ENCODE assay signal across 18 cellular contexts in genomic region chr2:168731002-168731401, GRCh38.
DNase-seq lines count a peak whose midpoint lies in the region; TF ChIP-seq lines count a peak whose summit lies in the region.
"Had no signal": no experiment of that assay in that cellular context is flagged by ENCODE, and none has a peak within 500 bp of the region (broad histone marks: within the 10 kb centered on the region; RNA-seq: fewer than 3 reads in every experiment).

No MANE protein-coding gene starts in this region.

- H3K4me3 ChIP-seq in mammary epithelial cell (replicated peaks in 1 of 3; ENCODE audit: insufficient read depth in 1 of 3, low read depth in 2 of 3, low read length in 3 of 3) = no peak overlapping the region
- H3K4me3 ChIP-seq: GM23338 had no signal

- H3K9ac ChIP-seq in mammary epithelial cell (ENCODE audit: insufficient read depth, low read length) = no peak overlapping the region

- TF ChIP-seq CTCF in MCF 10A (IDR thresholded peaks at IDR 0.05; ENCODE audit: unreplicated experiment) (no peak), mammary epithelial cell (conservative IDR thresholded peaks at IDR 0.05 in 1 of 2, IDR thresholded peaks at IDR 0.05 in 1 of 2; ENCODE audit: extremely low read depth in 1 of 2, insufficient read depth in 1 of 2, low read depth in 1 of 2, low read length in 2 of 2) (no peak)

- H3K27ac Mint-ChIP-seq in MCF 10A (ENCODE audit: low read depth, unreplicated experiment) = no peak overlapping the region
- H3K27ac Mint-ChIP-seq: B cell; CD4-positive, CD25-positive, alpha-beta regulatory T cell; CD8-positive, alpha-beta memory T cell had no signal

- DNase-seq in MCF 10A (ENCODE audit: unreplicated experiment) (peak; percentile 8), mammary epithelial cell (no peak), G401 (ENCODE audit: low spot score) (peak; percentile 28), myocyte (ENCODE audit: low read depth) (peak; percentile 25), NCI-H1930 (lab: John Stamatoyannopoulos, UW) (no peak), NCI-H748 (lab: John Stamatoyannopoulos, UW; ENCODE audit: unreplicated experiment) (no peak), posterior vena cava (ENCODE audit: low spot score) (no peak)
- DNase-seq: 8988T; C1 segment of cervical spinal cord; CD4-positive, CD25-positive, alpha-beta regulatory T cell; CD8-positive, alpha-beta memory T cell; DMS 273 treated with DMSO at 0.1 percent for 48 hours; DMS53; DND-41; HCEC 1CT had no signal

- WGBS in mammary epithelial cell (ENCODE audit: low coverage, missing lambda C conversion rate) = 35% methylated on average over 2 of the region's 2 CpGs

- no peak overlapping the region for H3K27ac ChIP-seq in mammary epithelial cell (ENCODE audit: insufficient read depth, low read depth, low read length)
- H3K27ac ChIP-seq: HL-60 had no signal

- no peaks in the 10 kb centered on the region for H3K27me3 Mint-ChIP-seq in MCF 10A (ENCODE audit: insufficient read depth, unreplicated experiment)
- H3K27me3 Mint-ChIP-seq: B cell; CD4-positive, CD25-positive, alpha-beta regulatory T cell had no signal

- BruUV-seq in MCF 10A (replicated peaks; lab: Mats Ljungman, UMichigan) (no TSS peak), mammary epithelial cell (replicated peaks; lab: Mats Ljungman, UMichigan) (no TSS peak)

- H3K36me3 Mint-ChIP-seq in MCF 10A (ENCODE audit: insufficient read depth, unreplicated experiment) = peaks cover 20% of the 10 kb centered on the region
- H3K36me3 Mint-ChIP-seq: CD4-positive, CD25-positive, alpha-beta regulatory T cell had no signal

- H2AFZ ChIP-seq in mammary epithelial cell (ENCODE audit: low read depth, low read length) = no peak overlapping the region
- H2AFZ ChIP-seq: GM23338 had no signal

- H3K9me3 ChIP-seq in mammary epithelial cell (replicated peaks; ENCODE audit: insufficient read depth, low read length) = no peaks in the 10 kb centered on the region

- no peak overlapping the region for H3K4me2 ChIP-seq in mammary epithelial cell (ENCODE audit: insufficient read depth, low read depth, low read length)

- intact Hi-C loops in MCF 10A (cut with micrococcal nuclease) (no loop called here), mammary epithelial cell (cut with micrococcal nuclease) (no loop called here), posterior vena cava (cut with DNase I) (no loop called here)

- in situ Hi-C loops in mammary epithelial cell (cut with MboI; ENCODE audit: low sequenced_read_pairs in 2 of 2) = no loop called here
- in situ Hi-C loops in G401 (cut with HindIII; ENCODE audit: low sequenced_read_pairs) = no loop called here

- no peaks in the 10 kb centered on the region for H4K20me1 ChIP-seq in mammary epithelial cell (ENCODE audit: insufficient read depth, low read length)

- CTCF ChIA-PET in MCF 10A (lab: Yijun Ruan, JAX) = no interaction called here
- CTCF ChIA-PET in mammary epithelial cell (lab: Charles Lee; ENCODE audit: low non-redundant PET) = no interaction called here

- dilution Hi-C loops in mammary epithelial cell (cut with HindIII; ENCODE audit: low sequenced_read_pairs) = no loop called here

- no peak overlapping the region for H3K4me3 Mint-ChIP-seq in MCF 10A (ENCODE audit: unreplicated experiment)
- H3K4me3 Mint-ChIP-seq: B cell; CD4-positive, CD25-positive, alpha-beta regulatory T cell; CD8-positive, alpha-beta memory T cell; GM23338 had no signal

- peaks cover 16% of the 10 kb centered on the region for H3K4me1 Mint-ChIP-seq in MCF 10A (ENCODE audit: insufficient read depth, unreplicated experiment)
- H3K4me1 Mint-ChIP-seq: B cell; CD4-positive, CD25-positive, alpha-beta regulatory T cell; CD8-positive, alpha-beta memory T cell had no signal

- H3K9me3 Mint-ChIP-seq in MCF 10A (ENCODE audit: unreplicated experiment) = no peaks in the 10 kb centered on the region
- H3K9me3 Mint-ChIP-seq: CD4-positive, CD25-positive, alpha-beta regulatory T cell; CD8-positive, alpha-beta memory T cell; GM23338 had no signal

- POLR2A ChIA-PET in MCF 10A (lab: Yijun Ruan, JAX) = interaction anchor here (1.5 kb wide), 1 partner anchor 10 kb away, joined by 4 read pairs; no protein-coding TSS in a partner anchor

- no peaks in the 10 kb centered on the region for H3K79me2 ChIP-seq in mammary epithelial cell (ENCODE audit: insufficient read depth, low read length)

- H3K36me3 ChIP-seq in mammary epithelial cell (ENCODE audit: insufficient read depth, low read length) = peaks cover 4% of the 10 kb centered on the region

- no peaks in the 10 kb centered on the region for H3K27me3 ChIP-seq in mammary epithelial cell (ENCODE audit: insufficient read depth, low read length)

- H3K4me1 ChIP-seq in mammary epithelial cell (ENCODE audit: insufficient read depth, low read length) = no peaks in the 10 kb centered on the region

Comparison
In these comparisons a context has a peak if more than half of its experiments do, and no peak if none do; other contexts are left out.
1. DNase-seq: peak in MCF 10A (single experiment), G401 (single experiment) and myocyte (single experiment); none in mammary epithelial cell (single experiment), NCI-H1930 (0 of 2), NCI-H748 (single experiment) and posterior vena cava (single experiment).